Comparison of ENCODE assay signal across 8 cellular contexts in the genomic region with DNA sequence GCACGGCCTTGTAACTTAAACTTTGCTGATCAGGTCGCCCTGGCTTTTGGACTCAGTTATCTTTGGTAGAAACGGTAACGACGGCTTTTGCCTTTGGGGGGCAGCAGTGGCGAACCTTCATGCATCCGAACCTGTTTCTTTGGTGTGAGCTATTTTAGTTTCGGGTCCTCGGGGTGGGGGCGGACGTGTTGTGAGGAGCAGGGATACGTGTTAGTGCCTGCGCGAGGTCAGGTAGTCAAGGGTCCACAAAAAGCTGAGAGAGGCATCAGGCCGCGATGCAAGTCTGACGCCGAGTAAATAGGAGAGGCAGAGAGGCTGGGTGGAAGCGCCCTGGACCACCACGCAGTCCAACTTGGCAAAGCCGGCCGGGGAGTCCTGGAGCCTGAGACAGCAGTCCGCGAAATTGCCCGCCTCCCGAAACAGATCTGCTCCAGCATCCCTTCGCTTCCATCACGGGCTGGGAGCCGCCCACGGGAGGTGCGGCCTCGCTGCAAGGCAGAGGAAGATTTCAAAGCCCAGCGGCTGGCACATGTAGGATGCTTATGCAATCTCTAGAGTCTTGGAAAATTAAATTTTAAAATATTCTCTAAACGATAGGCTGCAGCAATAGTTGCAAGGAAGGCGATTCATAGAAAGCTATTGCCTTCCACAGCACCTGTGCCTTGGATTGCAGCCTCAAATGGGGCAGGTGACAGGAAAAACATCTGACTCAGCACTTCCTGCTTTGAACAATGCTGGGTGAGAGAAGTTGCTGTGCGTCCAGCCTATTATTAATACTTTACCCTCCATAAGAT.
DNase-seq lines count a peak whose midpoint lies in the region; ATAC-seq, FAIRE-seq and TF ChIP-seq lines count a peak whose summit lies in the region.

No MANE protein-coding gene starts in this region.

- peak; percentile 41 for FAIRE-seq in islet of Langerhans (lab: Jason Lieb, UNC)

- ATAC-seq in HG02943 (IDR thresholded peaks at IDR 0.05; ENCODE audit: low read depth, unreplicated experiment) = peak; percentile 43

- TF ChIP-seq CTCF in WI38 (IDR thresholded peaks at IDR 0.05; ENCODE audit: low read depth, low read length) = peak; percentile 65

- peak overlapping the region; percentile 92 for H3K27ac ChIP-seq in caudate nucleus (ENCODE audit: low read depth, low read length)

- peak; percentile 69 for DNase-seq in NK-92 treated with Interleukin-12 subunit alpha and Interleukin-12 subunit beta, amount 100 ng/mL, for 24 hours (lab: John Stamatoyannopoulos, UW)
- no peak for DNase-seq in NK-92 (lab: John Stamatoyannopoulos, UW; ENCODE audit: unreplicated experiment)
- peak; percentile 10 for DNase-seq in NCI-H2081 treated with DMSO at 0.1 percent for 48 hours (lab: John Stamatoyannopoulos, UW)
- DNase-seq in caudate nucleus (lab: John Stamatoyannopoulos, UW) = peak in 60 of 61 donors; percentile 38 to 93 (median 76)
- peak; percentile 72 for DNase-seq in stimulated activated CD4-positive, alpha-beta T cell treated with anti-CD3 and anti-CD28 coated beads, Interleukin-12 subunit alpha, Interleukin-12 subunit beta, amount 100 ng/mL, for 4 hours

- peak overlapping the region; percentile 61 for H3K4me3 ChIP-seq in WI38 (ENCODE audit: low read depth, low read length)
